In genomic region chr2:85737961-85738360, GRCh38 we compare ENCODE assay signal across 1 cellular context.
TF ChIP-seq lines count a peak whose summit lies in the region.

No MANE protein-coding gene starts in this region.

TF ChIP-seq in A549, 52 proteins besides CTCF, POLR2A, EP300 and RAD21 (continued from another document):
- no peak for TF ChIP-seq E2F6 (IDR thresholded peaks at IDR 0.05; ENCODE audit: borderline replicate concordance, low read depth)
- TF ChIP-seq RFX5 (IDR thresholded peaks at IDR 0.05): no peak
- TF ChIP-seq, protein P1, sequence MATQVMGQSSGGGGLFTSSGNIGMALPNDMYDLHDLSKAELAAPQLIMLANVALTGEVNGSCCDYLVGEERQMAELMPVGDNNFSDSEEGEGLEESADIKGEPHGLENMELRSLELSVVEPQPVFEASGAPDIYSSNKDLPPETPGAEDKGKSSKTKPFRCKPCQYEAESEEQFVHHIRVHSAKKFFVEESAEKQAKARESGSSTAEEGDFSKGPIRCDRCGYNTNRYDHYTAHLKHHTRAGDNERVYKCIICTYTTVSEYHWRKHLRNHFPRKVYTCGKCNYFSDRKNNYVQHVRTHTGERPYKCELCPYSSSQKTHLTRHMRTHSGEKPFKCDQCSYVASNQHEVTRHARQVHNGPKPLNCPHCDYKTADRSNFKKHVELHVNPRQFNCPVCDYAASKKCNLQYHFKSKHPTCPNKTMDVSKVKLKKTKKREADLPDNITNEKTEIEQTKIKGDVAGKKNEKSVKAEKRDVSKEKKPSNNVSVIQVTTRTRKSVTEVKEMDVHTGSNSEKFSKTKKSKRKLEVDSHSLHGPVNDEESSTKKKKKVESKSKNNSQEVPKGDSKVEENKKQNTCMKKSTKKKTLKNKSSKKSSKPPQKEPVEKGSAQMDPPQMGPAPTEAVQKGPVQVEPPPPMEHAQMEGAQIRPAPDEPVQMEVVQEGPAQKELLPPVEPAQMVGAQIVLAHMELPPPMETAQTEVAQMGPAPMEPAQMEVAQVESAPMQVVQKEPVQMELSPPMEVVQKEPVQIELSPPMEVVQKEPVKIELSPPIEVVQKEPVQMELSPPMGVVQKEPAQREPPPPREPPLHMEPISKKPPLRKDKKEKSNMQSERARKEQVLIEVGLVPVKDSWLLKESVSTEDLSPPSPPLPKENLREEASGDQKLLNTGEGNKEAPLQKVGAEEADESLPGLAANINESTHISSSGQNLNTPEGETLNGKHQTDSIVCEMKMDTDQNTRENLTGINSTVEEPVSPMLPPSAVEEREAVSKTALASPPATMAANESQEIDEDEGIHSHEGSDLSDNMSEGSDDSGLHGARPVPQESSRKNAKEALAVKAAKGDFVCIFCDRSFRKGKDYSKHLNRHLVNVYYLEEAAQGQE (IDR thresholded peaks at IDR 0.05): no peak
- TF ChIP-seq, protein P2, sequence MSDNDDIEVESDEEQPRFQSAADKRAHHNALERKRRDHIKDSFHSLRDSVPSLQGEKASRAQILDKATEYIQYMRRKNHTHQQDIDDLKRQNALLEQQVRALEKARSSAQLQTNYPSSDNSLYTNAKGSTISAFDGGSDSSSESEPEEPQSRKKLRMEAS (IDR thresholded peaks at IDR 0.05): no peak
- TF ChIP-seq CBX8 (IDR thresholded peaks at IDR 0.05): no peak
- TF ChIP-seq ZSCAN20 (CRISPR knock-in tag; IDR thresholded peaks at IDR 0.05): no peak
- TF ChIP-seq, protein P3, sequence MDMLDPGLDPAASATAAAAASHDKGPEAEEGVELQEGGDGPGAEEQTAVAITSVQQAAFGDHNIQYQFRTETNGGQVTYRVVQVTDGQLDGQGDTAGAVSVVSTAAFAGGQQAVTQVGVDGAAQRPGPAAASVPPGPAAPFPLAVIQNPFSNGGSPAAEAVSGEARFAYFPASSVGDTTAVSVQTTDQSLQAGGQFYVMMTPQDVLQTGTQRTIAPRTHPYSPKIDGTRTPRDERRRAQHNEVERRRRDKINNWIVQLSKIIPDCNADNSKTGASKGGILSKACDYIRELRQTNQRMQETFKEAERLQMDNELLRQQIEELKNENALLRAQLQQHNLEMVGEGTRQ (IDR thresholded peaks at IDR 0.05): no peak
